Comparison of ENCODE assay signal across 8 cellular contexts in genomic region chr12:76158518-76159321, GRCh38.
DNase-seq lines count a peak whose midpoint lies in the region; ATAC-seq and TF ChIP-seq lines count a peak whose summit lies in the region.

No MANE protein-coding gene starts in this region.

- ATAC-seq in GM18873 (IDR thresholded peaks at IDR 0.05; ENCODE audit: low FRiP score, unreplicated experiment) (peak; percentile 98), HG03095 (IDR thresholded peaks at IDR 0.05; ENCODE audit: unreplicated experiment) (peak; percentile 99)

- peaks cover 27% of the 10 kb centered on the region for H3K27me3 Mint-ChIP-seq in activated T-helper 1 cell treated with anti-CD3 and anti-CD28 coated beads, Interleukin-12 subunit alpha, Interleukin-12 subunit beta, Interleukin-2, Interleukin-4 antibody, amounts not matched to agents 30 ng/mL and 10 ng/mL and 1 ng/mL, durations not matched to agents 14 hours and 24 hours and 36 hours (ENCODE audit: insufficient read depth)

- no peaks in the 10 kb centered on the region for H3K36me3 ChIP-seq in prostate gland

- H3K4me1 Mint-ChIP-seq in activated T-helper 1 cell treated with anti-CD3 and anti-CD28 coated beads, Interleukin-12 subunit alpha, Interleukin-12 subunit beta, Interleukin-2, Interleukin-4 antibody, amounts not matched to agents 30 ng/mL and 10 ng/mL and 1 ng/mL, durations not matched to agents 14 hours and 24 hours and 36 hours (ENCODE audit: low read depth), result peaks cover 18% of the 10 kb centered on the region

- H3K4me3 ChIP-seq in AG10803 (ENCODE audit: low read length) (peak overlapping the region; percentile 4; the same call in 1 of the 2 replicates), prostate gland (no peak overlapping the region)

- no peaks in the 10 kb centered on the region for H3K4me1 ChIP-seq in prostate gland (replicated peaks)

- peak overlapping the region; percentile 84 for H3K27ac Mint-ChIP-seq in activated T-helper 1 cell treated with anti-CD3 and anti-CD28 coated beads, Interleukin-12 subunit alpha, Interleukin-12 subunit beta, Interleukin-2, Interleukin-4 antibody, amounts not matched to agents 30 ng/mL and 10 ng/mL and 1 ng/mL, durations not matched to agents 14 hours and 24 hours and 36 hours

- intact Hi-C loops in activated T-helper 1 cell treated with anti-CD3 and anti-CD28 coated beads, Interleukin-12 subunit alpha, Interleukin-12 subunit beta, Interleukin-2, Interleukin-4 antibody, amounts not matched to agents 30 ng/mL and 10 ng/mL and 1 ng/mL, durations not matched to agents 14 hours and 24 hours and 36 hours (cut with micrococcal nuclease), result loop anchor here (1.0 to 10.0 kb wide), 16 partner anchors 25 to 824 kb away; partner anchors contain the start of genes CAPS2, GLIPR1, GLIPR1L1 and GLIPR1L2
- intact Hi-C loops in prostate gland (cut with DNase I), result no loop called here

- H3K36me3 Mint-ChIP-seq in activated T-helper 1 cell treated with anti-CD3 and anti-CD28 coated beads, Interleukin-12 subunit alpha, Interleukin-12 subunit beta, Interleukin-2, Interleukin-4 antibody, amounts not matched to agents 30 ng/mL and 10 ng/mL and 1 ng/mL, durations not matched to agents 14 hours and 24 hours and 36 hours (ENCODE audit: low read depth), result no peaks in the 10 kb centered on the region

- H3K27ac ChIP-seq in prostate gland, result no peak overlapping the region

- TF ChIP-seq CTCF in AG10803 (conservative IDR thresholded peaks at IDR 0.05; ENCODE audit: low read length), result peak; percentile 90
- TF ChIP-seq CTCF in prostate gland (IDR thresholded peaks at IDR 0.05), result peak in 1 of 4 experiments; percentile 37

- no peaks in the 10 kb centered on the region for H3K9me3 ChIP-seq in prostate gland

- H3K9me3 Mint-ChIP-seq in activated T-helper 1 cell treated with anti-CD3 and anti-CD28 coated beads, Interleukin-12 subunit alpha, Interleukin-12 subunit beta, Interleukin-2, Interleukin-4 antibody, amounts not matched to agents 30 ng/mL and 10 ng/mL and 1 ng/mL, durations not matched to agents 14 hours and 24 hours and 36 hours, result no peaks in the 10 kb centered on the region

- TF ChIP-seq POLR2A in prostate gland (IDR thresholded peaks at IDR 0.05), result no peak

- H3K4me3 Mint-ChIP-seq in activated T-helper 1 cell treated with anti-CD3 and anti-CD28 coated beads, Interleukin-12 subunit alpha, Interleukin-12 subunit beta, Interleukin-2, Interleukin-4 antibody, amounts not matched to agents 30 ng/mL and 10 ng/mL and 1 ng/mL, durations not matched to agents 14 hours and 24 hours and 36 hours, result peak overlapping the region; percentile 47

- H3K27me3 ChIP-seq in prostate gland (replicated peaks; ENCODE audit: insufficient read depth), result no peaks in the 10 kb centered on the region

- DNase-seq in AG10803 (ENCODE audit: low read depth) (peak; percentile 93), globus pallidus (ENCODE audit: low spot score) (peak; percentile 68), prostate gland (ENCODE audit: low spot score) (peak; percentile 6), cerebellum (ENCODE audit: low spot score) (no peak)
- peak; percentile 67 for DNase-seq in activated T-helper 1 cell treated with anti-CD3 and anti-CD28 coated beads, Interleukin-12 subunit alpha, Interleukin-12 subunit beta, Interleukin-2, Interleukin-4 antibody, amounts not matched to agents 30 ng/mL and 10 ng/mL and 1 ng/mL, durations not matched to agents 14 hours and 24 hours and 36 hours (ENCODE audit: low spot score)

- 53% methylated on average over 11 of the region's 11 CpGs for WGBS in prostate gland

TF ChIP-seq in PFSK-1, 5 proteins besides CTCF, POLR2A, EP300 and RAD21:
- TF ChIP-seq POLR2AphosphoS5 (IDR thresholded peaks at IDR 0.05; ENCODE audit: low read depth, low read length) (no peak), SIN3A (IDR thresholded peaks at IDR 0.05; ENCODE audit: borderline replicate concordance, insufficient read depth, low read length) (0 out of 2 replicates have a peak, but pooled peaks have one; percentile 18), TAF1 (IDR thresholded peaks at IDR 0.05; ENCODE audit: borderline replicate concordance, insufficient read depth, low read length) (0 out of 2 replicates have a peak, but pooled peaks have one; percentile 33), REST (IDR thresholded peaks at IDR 0.05; ENCODE audit: insufficient read depth in 1 of 2, low read depth in 2 of 2, low read length in 2 of 2) (no peak), FOXP2 (optimal IDR thresholded peaks at IDR 0.05; ENCODE audit: borderline replicate concordance, extremely low read depth, extremely low read length, insufficient read depth) (no peak)
TF ChIP-seq in PFSK-1: peak in this region for 2.
